ENCODE assay signal across 34 cellular contexts in the genomic region with DNA sequence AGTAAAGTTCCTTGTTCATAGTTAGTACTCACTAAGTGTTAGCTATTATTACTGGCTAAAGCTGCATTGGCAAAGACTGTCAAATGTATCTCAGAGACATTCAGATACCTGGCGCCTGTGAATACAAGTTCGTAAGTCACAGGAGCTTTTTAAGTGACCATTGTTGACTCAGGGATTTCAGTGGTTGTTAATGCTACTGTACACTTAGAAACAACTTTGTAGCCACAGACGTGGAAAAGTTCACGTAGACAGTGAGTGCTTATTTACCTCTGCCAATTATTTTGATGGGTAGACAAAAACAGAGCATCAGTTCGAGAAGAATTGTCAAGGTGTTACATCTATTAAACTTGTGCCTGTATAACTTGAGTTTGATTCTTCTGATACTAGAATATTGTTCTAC.
"Had no signal": no experiment of that assay in that cellular context is flagged by ENCODE, and none has a peak within 500 bp of the region (broad histone marks: within the 10 kb centered on the region; RNA-seq: fewer than 3 reads in every experiment).

No MANE protein-coding gene starts in this region.

- FAIRE-seq: astrocyte, TTC549 had no signal

- H3K27ac ChIP-seq: adrenal gland, body of pancreas, brain microvascular endothelial cell, breast epithelium, VCaP had no signal

- H3K36me3 ChIP-seq: adrenal gland, brain microvascular endothelial cell, breast epithelium had no signal

- ATAC-seq: activated CD8-positive, alpha-beta T cell treated with anti-CD3 and anti-CD28 coated beads for 36 hours; activated naive CD4-positive, alpha-beta T cell treated with anti-CD3 and anti-CD28 coated beads, Interleukin-2, amount 50 U/mL, for 72 hours; activated T-cell treated with anti-CD3 and anti-CD28 coated beads, Interleukin-2, amount 50 U/mL, for 4 hours; activated T-cell treated with anti-CD3 and anti-CD28 coated beads, Interleukin-2, amount 50 U/mL, for 72 hours; activated T-helper 17 cell treated with anti-CD3 and anti-CD28 coated beads, Interleukin-2, amount 50 U/mL, for 72 hours; body of pancreas had no signal

- H3K4me1 ChIP-seq: adrenal gland, body of pancreas, breast epithelium had no signal

- H3K4me3 ChIP-seq: adrenal gland, body of pancreas, breast epithelium had no signal

- DNase-seq: activated B cell treated with CpG ODN at 0.5 μM for 24 hours; activated CD4-positive, alpha-beta memory T cell treated with anti-CD3 and anti-CD28 coated beads for 36 hours; activated CD4-positive, alpha-beta T cell treated with anti-CD3 and anti-CD28 coated beads for 4 hours; activated CD4-positive, alpha-beta T cell treated with anti-CD3 and anti-CD28 coated beads, Interleukin-2, amount 10 ng/mL, durations not matched to agents 24 days and 14 days; activated CD4-positive, alpha-beta T cell treated with anti-CD3 and anti-CD28 coated beads, Interleukin-2, amount 50 U/mL, for 1 hour; activated CD4-positive, alpha-beta T cell treated with anti-CD3 and anti-CD28 coated beads, Interleukin-2, amount 50 U/mL, for 4 hours; activated CD4-positive, CD25-positive, alpha-beta regulatory T cell treated with anti-CD3 and anti-CD28 coated beads, Interleukin-2, amount 50 U/mL, for 72 hours; activated CD8-positive, alpha-beta memory T cell treated with anti-CD3 and anti-CD28 coated beads, Interleukin-2, amount 50 U/mL, for 4 hours; activated CD8-positive, alpha-beta T cell treated with anti-CD3 and anti-CD28 coated beads for 36 hours; activated effector memory CD4-positive, alpha-beta T cell treated with anti-CD3 and anti-CD28 coated beads, Interleukin-2, amount 50 U/mL, for 16 hours; activated gamma-delta T cell treated with Interleukin-2 at 50 U/mL for 16 hours; activated naive CD4-positive, alpha-beta T cell; activated naive CD4-positive, alpha-beta T cell treated with anti-CD3 and anti-CD28 coated beads for 36 hours; activated naive CD4-positive, alpha-beta T cell treated with anti-CD3 and anti-CD28 coated beads, Interleukin-2, amount 50 U/mL, for 16 hours; activated naive CD8-positive, alpha-beta T cell treated with anti-CD3 and anti-CD28 coated beads for 36 hours; activated T-cell treated with anti-CD3 and anti-CD28 coated beads for 4 hours; activated T-cell treated with anti-CD3 and anti-CD28 coated beads, Interleukin-2, amount 50 U/mL, for 1 hour; activated T-cell treated with anti-CD3 and anti-CD28 coated beads, Interleukin-2, amount 50 U/mL, for 4 hours; activated T-cell treated with anti-CD3 and anti-CD28 coated beads, Interleukin-2, amount 50 U/mL, for 72 hours; adrenal gland; amniotic stem cell; aorta; body of pancreas; brain microvascular endothelial cell; central memory CD4-positive, alpha-beta T cell; T-helper 1 cell; T-helper 2 cell; T-helper 9 cell had no signal

- H3K9me3 ChIP-seq: adrenal gland, body of pancreas, breast epithelium had no signal

- H3K27me3 ChIP-seq: adrenal gland, body of pancreas, brain microvascular endothelial cell, breast epithelium had no signal
